ENCODE assay signal across 1 cellular context in the genomic region with DNA sequence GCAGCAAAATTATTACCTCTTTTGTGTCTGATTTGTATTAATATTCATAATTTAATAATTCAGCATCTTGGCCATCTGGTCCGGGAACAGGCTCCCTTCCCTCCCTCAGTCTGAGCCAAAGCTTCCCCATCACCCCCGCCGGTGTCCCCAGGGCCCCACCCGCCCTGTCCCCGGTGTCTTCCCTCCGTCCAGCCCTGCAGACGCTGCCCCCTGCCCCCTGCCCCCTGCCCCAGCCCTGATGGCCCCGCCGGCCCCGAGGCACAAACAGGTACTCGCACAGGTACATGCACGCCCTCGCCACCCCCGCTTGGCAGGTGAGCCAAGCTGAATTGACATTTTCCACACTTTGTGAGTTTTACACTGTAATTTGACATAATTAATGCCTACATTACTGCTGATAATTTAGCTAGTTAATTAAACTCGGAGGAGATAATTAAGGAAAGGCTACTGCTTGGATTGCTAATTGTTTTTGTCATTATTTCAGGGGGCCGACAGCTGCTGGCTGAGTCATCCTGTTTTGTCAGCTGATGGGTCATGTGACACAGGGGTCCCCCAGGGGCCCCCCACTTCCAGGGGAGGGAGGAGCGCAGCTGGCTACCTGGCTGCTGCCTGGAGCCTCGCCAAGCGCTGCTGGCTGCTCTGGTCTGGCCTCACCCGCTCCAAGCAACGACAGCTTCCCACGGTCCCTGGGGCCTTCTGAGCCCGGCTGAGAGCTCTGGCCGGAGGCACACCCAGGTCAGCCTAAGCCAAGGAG.
TF ChIP-seq lines count a peak whose summit lies in the region.

No MANE protein-coding gene starts in this region.

TF ChIP-seq in endothelial cell of umbilical vein, 7 proteins besides CTCF, POLR2A, EP300 and RAD21:
- peak; percentile 8 for TF ChIP-seq EZH2 (IDR thresholded peaks at IDR 0.05; ENCODE audit: borderline replicate concordance, low read depth, low read length, severe bottlenecking)
- TF ChIP-seq GATA2 (IDR thresholded peaks at IDR 0.05; ENCODE audit: insufficient read depth, insufficient read length, low read depth, low read length), result no peak
